ENCODE assay signal across 37 cellular contexts in genomic region chr7:48006866-48007265, GRCh38. TPM values are rescaled to one million over a fixed set of nuclear protein-coding genes. Genes with fewer than 3 reads are reported as not detected.
"Had no signal": no experiment of that assay in that cellular context is flagged by ENCODE, and none has a peak within 500 bp of the region (broad histone marks: within the 10 kb centered on the region; RNA-seq: fewer than 3 reads in every experiment).

No MANE protein-coding gene starts in this region.

- H3K9me3 ChIP-seq: ascending aorta had no signal

- H3K4me1 ChIP-seq: ascending aorta had no signal

- H3K4me3 ChIP-seq: ascending aorta had no signal

- H3K4me3 Mint-ChIP-seq: activated B cell treated with CpG ODN at 0.5 μM for 24 hours; activated CD4-positive, alpha-beta memory T cell treated with anti-CD3 and anti-CD28 coated beads for 36 hours; activated CD4-positive, alpha-beta T cell treated with anti-CD3 and anti-CD28 coated beads, Interleukin-2, amount 10 ng/mL, durations not matched to agents 24 days and 14 days; activated CD8-positive, alpha-beta T cell treated with anti-CD3 and anti-CD28 coated beads for 36 hours; activated naive CD4-positive, alpha-beta T cell treated with anti-CD3 and anti-CD28 coated beads, Interleukin-2, amount 10 ng/mL, durations not matched to agents 7 days and 5 days; activated naive CD4-positive, alpha-beta T cell treated with anti-CD3 and anti-CD28 coated beads, Interleukin-2, amount 50 U/mL, for 24 hours; activated naive CD8-positive, alpha-beta T cell; activated naive CD8-positive, alpha-beta T cell treated with anti-CD3 and anti-CD28 coated beads, Interleukin-2, amount 10 ng/mL, durations not matched to agents 7 days and 5 days; activated naive CD8-positive, alpha-beta T cell treated with anti-CD3 and anti-CD28 coated beads, Interleukin-2, amount 50 U/mL, for 24 hours; activated T-cell treated with anti-CD3 and anti-CD28 coated beads, Interleukin-2, amount 50 U/mL, for 4 hours; activated T-cell treated with anti-CD3 and anti-CD28 coated beads, Interleukin-2, amount 50 U/mL, for 72 hours; activated T-helper 1 cell treated with anti-CD3 and anti-CD28 coated beads, Interleukin-12 subunit alpha, Interleukin-12 subunit beta, Interleukin-2, Interleukin-4 antibody, amounts not matched to agents 30 ng/mL and 10 ng/mL and 1 ng/mL, durations not matched to agents 14 hours and 24 hours and 36 hours; activated T-helper 17 cell treated with anti-CD3 and anti-CD28 coated beads, Interleukin-2, amount 50 U/mL, for 72 hours; brain; T-helper 1 cell treated with Interleukin-12 subunit alpha and Interleukin-12 subunit beta and Interleukin-4 antibody, amounts not matched to agents 30 μg/mL and 1 μg/mL, for 36 hours; T-helper 2 cell treated with Interferon-gamma antibody and Interleukin-4, amounts not matched to agents 5 μg/mL and 100 μg/mL, for 36 hours had no signal

- FAIRE-seq: colon, TTC549 had no signal

- DNase-seq: activated B cell treated with CpG ODN at 0.5 μM for 24 hours; activated CD4-positive, alpha-beta memory T cell treated with anti-CD3 and anti-CD28 coated beads for 36 hours; activated CD4-positive, alpha-beta T cell treated with anti-CD3 and anti-CD28 coated beads for 4 hours; activated CD4-positive, alpha-beta T cell treated with anti-CD3 and anti-CD28 coated beads, Interleukin-2, amount 10 ng/mL, durations not matched to agents 24 days and 14 days; activated CD4-positive, alpha-beta T cell treated with anti-CD3 and anti-CD28 coated beads, Interleukin-2, amount 50 U/mL, for 1 hour; activated CD4-positive, alpha-beta T cell treated with anti-CD3 and anti-CD28 coated beads, Interleukin-2, amount 50 U/mL, for 4 hours; activated CD4-positive, CD25-positive, alpha-beta regulatory T cell treated with anti-CD3 and anti-CD28 coated beads, Interleukin-2, amount 50 U/mL, for 72 hours; activated CD8-positive, alpha-beta memory T cell treated with anti-CD3 and anti-CD28 coated beads, Interleukin-2, amount 50 U/mL, for 4 hours; activated CD8-positive, alpha-beta T cell treated with anti-CD3 and anti-CD28 coated beads for 36 hours; activated gamma-delta T cell; activated naive CD4-positive, alpha-beta T cell treated with anti-CD3 and anti-CD28 coated beads, Interleukin-2, amount 10 ng/mL, durations not matched to agents 7 days and 5 days; activated naive CD4-positive, alpha-beta T cell treated with Interleukin-2 at 50 U/mL for 16 hours; activated naive CD8-positive, alpha-beta T cell treated with anti-CD3 and anti-CD28 coated beads, Interleukin-2, amount 10 ng/mL, durations not matched to agents 7 days and 5 days; activated naive CD8-positive, alpha-beta T cell treated with anti-CD3 and anti-CD28 coated beads, Interleukin-2, amount 50 U/mL, for 24 hours; activated T-cell treated with anti-CD3 and anti-CD28 coated beads for 4 hours; activated T-cell treated with anti-CD3 and anti-CD28 coated beads, Interleukin-2, amount 50 U/mL, for 1 hour; activated T-cell treated with anti-CD3 and anti-CD28 coated beads, Interleukin-2, amount 50 U/mL, for 4 hours; activated T-cell treated with anti-CD3 and anti-CD28 coated beads, Interleukin-2, amount 50 U/mL, for 72 hours; amygdala; anterior cingulate cortex; central memory CD4-positive, alpha-beta T cell; T-helper 2 cell; T-helper 9 cell had no signal

- H3K27ac ChIP-seq: ascending aorta, VCaP had no signal

- H3K4me1 Mint-ChIP-seq: activated CD4-positive, alpha-beta T cell treated with anti-CD3 and anti-CD28 coated beads, Interleukin-2, amount 10 ng/mL, durations not matched to agents 24 days and 14 days; activated naive CD4-positive, alpha-beta T cell treated with anti-CD3 and anti-CD28 coated beads, Interleukin-2, amount 10 ng/mL, durations not matched to agents 7 days and 5 days; activated naive CD4-positive, alpha-beta T cell treated with anti-CD3 and anti-CD28 coated beads, Interleukin-2, amount 50 U/mL, for 24 hours; activated naive CD8-positive, alpha-beta T cell treated with anti-CD3 and anti-CD28 coated beads, Interleukin-2, amount 50 U/mL, for 24 hours; activated T-helper 17 cell treated with anti-CD3 and anti-CD28 coated beads, Interleukin-2, amount 50 U/mL, for 72 hours; brain had no signal

- H3K36me3 Mint-ChIP-seq: activated CD4-positive, alpha-beta memory T cell treated with anti-CD3 and anti-CD28 coated beads for 36 hours; activated naive CD4-positive, alpha-beta T cell treated with anti-CD3 and anti-CD28 coated beads, Interleukin-2, amount 10 ng/mL, durations not matched to agents 7 days and 5 days; activated naive CD4-positive, alpha-beta T cell treated with anti-CD3 and anti-CD28 coated beads, Interleukin-2, amount 50 U/mL, for 24 hours; activated naive CD8-positive, alpha-beta T cell; activated naive CD8-positive, alpha-beta T cell treated with anti-CD3 and anti-CD28 coated beads, Interleukin-2, amount 10 ng/mL, durations not matched to agents 7 days and 5 days; brain had no signal

- ATAC-seq: activated CD8-positive, alpha-beta T cell treated with anti-CD3 and anti-CD28 coated beads for 36 hours; activated naive CD8-positive, alpha-beta T cell treated with anti-CD3 and anti-CD28 coated beads, Interleukin-2, amount 50 U/mL, for 24 hours; activated T-cell treated with anti-CD3 and anti-CD28 coated beads, Interleukin-2, amount 50 U/mL, for 4 hours; activated T-cell treated with anti-CD3 and anti-CD28 coated beads, Interleukin-2, amount 50 U/mL, for 72 hours; activated T-helper 17 cell treated with anti-CD3 and anti-CD28 coated beads, Interleukin-2, amount 50 U/mL, for 72 hours had no signal

- H3K36me3 ChIP-seq: ascending aorta had no signal

- H3K27ac Mint-ChIP-seq: activated B cell treated with CpG ODN at 0.5 μM for 24 hours; activated CD4-positive, alpha-beta memory T cell treated with anti-CD3 and anti-CD28 coated beads for 36 hours; activated CD4-positive, alpha-beta T cell treated with anti-CD3 and anti-CD28 coated beads, Interleukin-2, amount 10 ng/mL, durations not matched to agents 24 days and 14 days; activated CD8-positive, alpha-beta T cell treated with anti-CD3 and anti-CD28 coated beads for 36 hours; activated naive CD4-positive, alpha-beta T cell treated with anti-CD3 and anti-CD28 coated beads, Interleukin-2, amount 10 ng/mL, durations not matched to agents 7 days and 5 days; activated naive CD4-positive, alpha-beta T cell treated with anti-CD3 and anti-CD28 coated beads, Interleukin-2, amount 50 U/mL, for 24 hours; activated naive CD8-positive, alpha-beta T cell; activated naive CD8-positive, alpha-beta T cell treated with anti-CD3 and anti-CD28 coated beads, Interleukin-2, amount 10 ng/mL, durations not matched to agents 7 days and 5 days; activated naive CD8-positive, alpha-beta T cell treated with anti-CD3 and anti-CD28 coated beads, Interleukin-2, amount 50 U/mL, for 24 hours; activated T-cell treated with anti-CD3 and anti-CD28 coated beads, Interleukin-2, amount 50 U/mL, for 72 hours; activated T-helper 1 cell treated with anti-CD3 and anti-CD28 coated beads, Interleukin-12 subunit alpha, Interleukin-12 subunit beta, Interleukin-2, Interleukin-4 antibody, amounts not matched to agents 30 ng/mL and 10 ng/mL and 1 ng/mL, durations not matched to agents 14 hours and 24 hours and 36 hours; activated T-helper 17 cell treated with anti-CD3 and anti-CD28 coated beads, Interleukin-2, amount 50 U/mL, for 72 hours; brain; T-helper 1 cell treated with Interleukin-12 subunit alpha and Interleukin-12 subunit beta and Interleukin-4 antibody, amounts not matched to agents 30 μg/mL and 1 μg/mL, for 36 hours; T-helper 2 cell treated with Interferon-gamma antibody and Interleukin-4, amounts not matched to agents 5 μg/mL and 100 μg/mL, for 36 hours had no signal

- H3K27me3 ChIP-seq: ascending aorta had no signal

- H3K9me3 Mint-ChIP-seq: activated B cell treated with CpG ODN at 0.5 μM for 24 hours; activated CD4-positive, alpha-beta memory T cell treated with anti-CD3 and anti-CD28 coated beads for 36 hours; activated CD4-positive, alpha-beta T cell treated with anti-CD3 and anti-CD28 coated beads, Interleukin-2, amount 10 ng/mL, durations not matched to agents 24 days and 14 days; activated CD8-positive, alpha-beta T cell treated with anti-CD3 and anti-CD28 coated beads for 36 hours; activated naive CD4-positive, alpha-beta T cell treated with anti-CD3 and anti-CD28 coated beads, Interleukin-2, amount 10 ng/mL, durations not matched to agents 7 days and 5 days; activated naive CD4-positive, alpha-beta T cell treated with anti-CD3 and anti-CD28 coated beads, Interleukin-2, amount 50 U/mL, for 24 hours; activated naive CD8-positive, alpha-beta T cell treated with anti-CD3 and anti-CD28 coated beads, Interleukin-2, amount 10 ng/mL, durations not matched to agents 7 days and 5 days; activated naive CD8-positive, alpha-beta T cell treated with anti-CD3 and anti-CD28 coated beads, Interleukin-2, amount 50 U/mL, for 24 hours; activated T-cell treated with anti-CD3 and anti-CD28 coated beads, Interleukin-2, amount 50 U/mL, for 4 hours; activated T-cell treated with anti-CD3 and anti-CD28 coated beads, Interleukin-2, amount 50 U/mL, for 72 hours; activated T-helper 1 cell treated with anti-CD3 and anti-CD28 coated beads, Interleukin-12 subunit alpha, Interleukin-12 subunit beta, Interleukin-2, Interleukin-4 antibody, amounts not matched to agents 30 ng/mL and 10 ng/mL and 1 ng/mL, durations not matched to agents 14 hours and 24 hours and 36 hours; activated T-helper 17 cell treated with anti-CD3 and anti-CD28 coated beads, Interleukin-2, amount 50 U/mL, for 72 hours; T-helper 2 cell treated with Interferon-gamma antibody and Interleukin-4, amounts not matched to agents 5 μg/mL and 100 μg/mL, for 36 hours had no signal

- H3K27me3 Mint-ChIP-seq: activated B cell treated with CpG ODN at 0.5 μM for 24 hours; activated CD4-positive, alpha-beta memory T cell treated with anti-CD3 and anti-CD28 coated beads for 36 hours; activated naive CD4-positive, alpha-beta T cell treated with anti-CD3 and anti-CD28 coated beads, Interleukin-2, amount 50 U/mL, for 24 hours; activated naive CD8-positive, alpha-beta T cell treated with anti-CD3 and anti-CD28 coated beads, Interleukin-2, amount 50 U/mL, for 24 hours had no signal

RNA-seq across cellular contexts. Expression of gene SUN3, which starts 22.0 kb away (rescaled TPM):
- total RNA-seq: activated B cell treated with CpG ODN at 0.5 μM for 24 hours; activated CD4-positive, alpha-beta memory T cell treated with anti-CD3 and anti-CD28 coated beads for 36 hours; activated CD4-positive, alpha-beta T cell treated with anti-CD3 and anti-CD28 coated beads, Interleukin-2, amount 10 ng/mL, durations not matched to agents 24 days and 14 days; activated CD8-positive, alpha-beta memory T cell treated with anti-CD3 and anti-CD28 coated beads for 36 hours; activated naive CD8-positive, alpha-beta T cell treated with anti-CD3 and anti-CD28 coated beads, Interleukin-2, amount 10 ng/mL, durations not matched to agents 7 days and 5 days; activated T-cell treated with anti-CD3 and anti-CD28 coated beads, Interleukin-2, amount 50 U/mL, for 4 hours; activated T-helper 1 cell treated with anti-CD3 and anti-CD28 coated beads, Interleukin-12 subunit alpha, Interleukin-12 subunit beta, Interleukin-2, Interleukin-4 antibody, amounts not matched to agents 30 ng/mL and 10 ng/mL and 1 ng/mL, durations not matched to agents 14 hours and 24 hours and 36 hours; ascending aorta; cardiac septum had no signal
- polyA plus RNA-seq: adipose tissue had no signal

RNA-seq across cellular contexts. Expression of gene C7orf57, which starts 28.5 kb away (rescaled TPM):
- total RNA-seq: activated B cell treated with CpG ODN at 0.5 μM for 24 hours, ascending aorta, cardiac septum had no signal
- polyA plus RNA-seq: adipose tissue had no signal

RNA-seq across cellular contexts. Expression of gene PKD1L1, which starts 58.6 kb away (rescaled TPM):
- total RNA-seq: activated T-helper 1 cell treated with anti-CD3 and anti-CD28 coated beads, Interleukin-12 subunit alpha, Interleukin-12 subunit beta, Interleukin-2, Interleukin-4 antibody, amounts not matched to agents 30 ng/mL and 10 ng/mL and 1 ng/mL, durations not matched to agents 14 hours and 24 hours and 36 hours had no signal
